In genomic region chr6:25366785-25367657, GRCh38 we compare ENCODE assay signal across 1 cellular context.
TF ChIP-seq lines count a peak whose summit lies in the region.

No MANE protein-coding gene starts in this region.

TF ChIP-seq in WTC11, 78 proteins besides CTCF, POLR2A, EP300 and RAD21 (continued from another document):
- TF ChIP-seq ZNF512 (CRISPR knock-in tag; IDR thresholded peaks at IDR 0.05; ENCODE audit: borderline replicate concordance), result no peak
- no peak for TF ChIP-seq ATF6 (CRISPR knock-in tag; IDR thresholded peaks at IDR 0.05)
- TF ChIP-seq IRF2 (CRISPR knock-in tag; IDR thresholded peaks at IDR 0.05; ENCODE audit: borderline replicate concordance, low read depth), result no peak
- TF ChIP-seq ESRRA (CRISPR knock-in tag; IDR thresholded peaks at IDR 0.05; ENCODE audit: borderline replicate concordance), result no peak
- no peak for TF ChIP-seq ZNF416 (CRISPR knock-in tag; IDR thresholded peaks at IDR 0.05)
- TF ChIP-seq ATF1 (CRISPR knock-in tag; IDR thresholded peaks at IDR 0.05), result no peak
TF ChIP-seq in WTC11: peak in this region for 0.
